7 cellular contexts compared by ENCODE assay signal in the genomic region with DNA sequence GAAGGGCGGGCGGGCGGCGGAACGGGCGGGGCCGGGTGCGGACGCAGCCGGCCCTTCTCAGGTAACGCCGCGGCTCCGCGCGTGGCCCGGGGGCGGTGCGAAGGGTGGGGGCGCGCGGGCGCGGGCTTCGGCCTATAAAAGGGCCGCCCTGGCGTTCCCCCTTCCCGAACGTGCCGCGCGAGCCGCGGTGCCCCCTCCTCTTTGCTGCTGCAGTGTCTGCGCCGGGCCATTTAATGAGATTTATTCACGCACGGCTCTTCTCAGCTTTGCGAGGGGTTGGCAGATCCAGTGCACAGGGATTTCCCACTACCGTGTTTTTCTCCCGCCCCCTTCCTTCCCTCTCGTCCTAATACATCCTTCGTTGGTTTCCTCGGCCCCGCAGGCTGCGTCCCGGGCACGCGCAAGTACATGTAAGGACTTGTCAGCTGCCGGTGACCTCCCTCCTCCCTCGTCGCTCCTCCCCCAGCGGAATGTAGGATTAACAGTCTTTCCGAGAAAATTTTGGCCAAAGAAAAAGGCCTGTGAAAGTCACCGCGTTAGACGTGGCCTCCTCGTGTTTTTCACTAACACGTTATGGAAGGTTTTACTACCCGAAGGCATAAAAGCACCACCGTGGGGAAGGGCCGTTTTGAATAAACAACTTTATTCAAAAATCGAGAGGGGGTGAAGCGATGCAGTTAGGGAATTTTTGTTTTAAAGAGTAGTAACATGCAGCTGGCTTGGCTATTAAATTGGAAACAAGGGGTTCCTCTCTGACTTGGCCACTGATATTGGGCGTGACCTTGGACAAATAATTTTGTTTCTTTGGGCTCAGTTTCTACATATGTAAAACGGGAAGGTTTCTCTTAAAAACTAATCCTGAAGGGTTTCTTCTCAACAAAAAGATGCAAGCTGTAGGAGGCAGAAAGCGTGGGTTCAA.
DNase-seq lines count a peak whose midpoint lies in the region; ATAC-seq lines count a peak whose summit lies in the region.

No MANE protein-coding gene starts in this region.

- peak; percentile 56 for ATAC-seq in GM18502 (IDR thresholded peaks at IDR 0.05; ENCODE audit: poor library complexity, unreplicated experiment)
- peak; percentile 45 for ATAC-seq in HG02840 (IDR thresholded peaks at IDR 0.05; ENCODE audit: low FRiP score, unreplicated experiment)

- DNase-seq in NCI-H1436 (lab: John Stamatoyannopoulos, UW) (peak; percentile 83), T-helper 1 cell (peak; percentile 71 to 95 (median 81)), astrocyte of the hippocampus (ENCODE audit: low read depth, low spot score) (peak; percentile 98), hippocampal formation (lab: John Stamatoyannopoulos, UW) (peak; percentile 73 to 78), retina (peak; percentile 93)

Comparison
In these comparisons a context has a peak if more than half of its experiments do, and no peak if none do; other contexts are left out.
1. Peak in every context shown above with its lines: DNase-seq and ATAC-seq.